Comparison of ENCODE assay signal across 8 cellular contexts in the genomic region with DNA sequence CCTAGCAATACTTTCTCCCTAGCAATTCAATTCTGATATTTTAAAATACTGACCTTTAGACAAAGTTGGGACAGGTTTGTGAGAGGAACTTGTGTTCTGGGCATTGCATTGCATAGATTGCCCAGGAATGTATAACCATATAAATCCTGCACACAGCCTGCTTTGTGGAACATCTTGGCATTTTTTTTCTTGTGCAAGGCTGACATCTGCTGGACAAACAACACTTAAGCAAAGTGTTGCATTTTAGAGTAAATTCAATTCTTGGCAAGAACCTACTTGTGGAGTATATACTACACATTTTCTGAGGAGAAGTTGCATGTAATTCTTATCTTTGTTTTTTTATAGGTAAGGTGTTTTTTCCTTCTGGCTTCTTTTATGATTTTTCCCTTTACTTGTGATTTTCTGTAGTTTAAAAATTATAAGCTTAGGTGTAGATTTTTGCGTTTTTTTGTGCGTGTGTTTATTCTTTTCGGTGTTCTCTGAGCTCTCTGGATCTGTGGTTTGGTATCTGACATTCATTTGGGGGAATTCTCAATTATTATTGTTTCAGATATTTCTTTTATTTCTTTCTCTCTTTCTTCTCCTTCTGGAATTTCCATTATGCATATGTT. TPM values are rescaled to one million over a fixed set of nuclear protein-coding genes. Genes with fewer than 3 reads are reported as not detected.
DNase-seq lines count a peak whose midpoint lies in the region; ATAC-seq, FAIRE-seq and TF ChIP-seq lines count a peak whose summit lies in the region.

No MANE protein-coding gene starts in this region.

- H3K4me3 ChIP-seq in CD8-positive, alpha-beta T cell (ENCODE audit: low read depth, low read length): no peak overlapping the region
- H3K4me3 ChIP-seq in colonic mucosa (no peak overlapping the region), HepG2 (replicated peaks in 1 of 3; ENCODE audit: insufficient read depth in 1 of 3, low read depth in 2 of 3, low read length in 3 of 3) (no peak overlapping the region), stomach (no peak overlapping the region)

- intact Hi-C loops in CD8-positive, alpha-beta T cell (cut with DNase I, micrococcal nuclease): loop anchor here (1.0 to 10.0 kb wide), 8 partner anchors 23 to 353 kb away; partner anchors contain the start of gene MUCL1 (in 2 of the 2)
- intact Hi-C loops in colonic mucosa (cut with DNase I): loop anchor here (5.0 kb wide), 2 partner anchors 196 to 211 kb away; no protein-coding TSS in a partner anchor
- intact Hi-C loops in HepG2 (cut with micrococcal nuclease; ENCODE audit: unreplicated experiment): loop anchor here (1.0 to 2.0 kb wide), 4 partner anchors 104 to 255 kb away; partner anchors contain the start of gene MUCL1
- intact Hi-C loops in stomach (cut with DNase I; ENCODE audit: low total_unique reads): loop anchor here (10.0 kb wide), 1 partner anchor 93 kb away; no protein-coding TSS in a partner anchor

- peaks cover 48% of the 10 kb centered on the region for H3K36me3 ChIP-seq in CD8-positive, alpha-beta T cell (ENCODE audit: insufficient read depth, low read length)
- H3K36me3 ChIP-seq in colonic mucosa (no peaks in the 10 kb centered on the region), HepG2 (replicated peaks in 1 of 2; ENCODE audit: control insufficient read depth in 1 of 2, insufficient read depth in 2 of 2, low read length in 2 of 2) (no peaks in the 10 kb centered on the region), stomach (no peaks in the 10 kb centered on the region)

- peak overlapping the region; percentile 52 for H3K27ac Mint-ChIP-seq in CD8-positive, alpha-beta T cell

- H3K4me3 Mint-ChIP-seq in CD8-positive, alpha-beta T cell: no peak overlapping the region

- H3K36me3 Mint-ChIP-seq in CD8-positive, alpha-beta T cell: peaks cover 91% of the 10 kb centered on the region

- H3K9me3 ChIP-seq in CD8-positive, alpha-beta T cell (ENCODE audit: low read length): no peaks in the 10 kb centered on the region
- H3K9me3 ChIP-seq in colonic mucosa (no peaks in the 10 kb centered on the region), HepG2 (ENCODE audit: low read length) (no peaks in the 10 kb centered on the region), stomach (no peaks in the 10 kb centered on the region)

- FAIRE-seq in HepG2 (lab: Jason Lieb, UNC): peak; percentile 75

- H3K4me1 ChIP-seq in CD8-positive, alpha-beta T cell (ENCODE audit: insufficient read depth, low read length): peaks cover 75% of the 10 kb centered on the region
- H3K4me1 ChIP-seq in colonic mucosa (no peaks in the 10 kb centered on the region), HepG2 (ENCODE audit: insufficient read depth, low read length) (no peaks in the 10 kb centered on the region), stomach (no peaks in the 10 kb centered on the region)

- no TSS peak for BruUV-seq in HepG2 (replicated peaks; lab: Mats Ljungman, UMichigan)

- no peaks in the 10 kb centered on the region for H3K79me2 ChIP-seq in HepG2 (ENCODE audit: insufficient read depth, low read length)

- no peak overlapping the region for H3K9ac ChIP-seq in colonic mucosa (ENCODE audit: low read depth in 2 of 2, low read length in 2 of 2)
- no peak overlapping the region for H3K9ac ChIP-seq in HepG2 (ENCODE audit: insufficient read depth, low read depth, low read length)

- H3K4me2 ChIP-seq in HepG2 (ENCODE audit: low read depth, low read length): no peak overlapping the region

- in situ Hi-C loops in HepG2 (cut with HindIII; ENCODE audit: extremely low pct_ligation_motif_present, low pct_unique_long_range_greater_than_20kb): loop anchor here (10.0 kb wide), 1 partner anchor 203 kb away; no protein-coding TSS in a partner anchor

- CTCF ChIA-PET in CD8-positive, alpha-beta T cell (lab: Charles Lee): interaction anchor here (0.6 to 7.0 kb wide), 44 partner anchors 8 to 1171 kb away, joined by 3 to 130 read pairs (median 4); partner anchors contain the start of genes MUCL1 and TESPA1
- CTCF ChIA-PET in HepG2 (lab: Yijun Ruan, JAX; ENCODE audit: low intra/inter-chr PET ratio, low total read pairs): interaction anchor here (1.1 to 2.4 kb wide), 7 partner anchors 104 to 255 kb away, joined by 3 to 23 read pairs (median 5); partner anchors contain the start of gene MUCL1

- H4K20me1 ChIP-seq in HepG2 (ENCODE audit: insufficient read depth, low read length): no peaks in the 10 kb centered on the region

- H2AFZ ChIP-seq in HepG2 (ENCODE audit: low read length): no peak overlapping the region

- no peaks in the 10 kb centered on the region for H3K27me3 Mint-ChIP-seq in CD8-positive, alpha-beta T cell (ENCODE audit: low read depth)

- no peaks in the 10 kb centered on the region for H3K27me3 ChIP-seq in CD8-positive, alpha-beta T cell (ENCODE audit: insufficient read depth, low read length)
- no peaks in the 10 kb centered on the region for H3K27me3 ChIP-seq in colonic mucosa
- peaks cover 1 to 12% of the 10 kb centered on the region in 2 experiments; a peak in 1 of 5 replicates for H3K27me3 ChIP-seq in HepG2 (ENCODE audit: control insufficient read depth in 1 of 2, insufficient read depth in 2 of 2, low read length in 2 of 2)
- peaks cover 0 to 7% (median 0%) of the 10 kb centered on the region in 3 donors for H3K27me3 ChIP-seq in stomach

- H3K27ac ChIP-seq in CD8-positive, alpha-beta T cell (ENCODE audit: low read depth, low read length): no peak overlapping the region
- H3K27ac ChIP-seq in colonic mucosa: no peak overlapping the region
- no peak overlapping the region for H3K27ac ChIP-seq in HepG2 (ENCODE audit: extremely low read length, insufficient read depth, low read length)
- H3K27ac ChIP-seq in stomach: no peak overlapping the region

- 62% methylated on average over 3 of the region's 3 CpGs for WGBS in HepG2 (ENCODE audit: low lambda C conversion rate)
- 61 to 98% (median 91%) methylated on average over 3 of the region's 3 CpGs for whole genome bisulfite sequencing in stomach, 5 donors

- TF ChIP-seq EP300 in HepG2 (IDR thresholded peaks at IDR 0.05; ENCODE audit: low read depth in 2 of 2, low read length in 2 of 2) (no peak), HepG2 (CRISPR knock-in tag; IDR thresholded peaks at IDR 0.05; ENCODE audit: borderline replicate concordance) (no peak), stomach (IDR thresholded peaks at IDR 0.05) (no peak)

- peak; percentile 4 to 63 (median 47) for DNase-seq in CD8-positive, alpha-beta T cell
- peak; percentile 76 for DNase-seq in NCI-H1694 (lab: John Stamatoyannopoulos, UW)
- peak; percentile 36 for DNase-seq in T-helper 9 cell
- peak; percentile 55 for DNase-seq in colonic mucosa
- peak; percentile 39 for DNase-seq in HepG2 (ENCODE audit: low spot score)
- peak; percentile 42 for DNase-seq in stomach
- no peak for DNase-seq in GM19238 (ENCODE audit: insufficient read length, low spot score)

- peak; percentile 67 for ATAC-seq in CD8-positive, alpha-beta T cell
- ATAC-seq in GM19395 (IDR thresholded peaks at IDR 0.05; ENCODE audit: unreplicated experiment) (peak; percentile 58), HepG2 (peak; percentile 57)

- TF ChIP-seq CTCF in CD8-positive, alpha-beta T cell (IDR thresholded peaks at IDR 0.05): peak; percentile 75
- TF ChIP-seq CTCF in colonic mucosa (IDR thresholded peaks at IDR 0.05) (peak; percentile 57), HepG2 (CRISPR knock-in tag; IDR thresholded peaks at IDR 0.05) (peak; percentile 76), stomach (IDR thresholded peaks at IDR 0.05) (peak in 5 of 7 experiments; percentile 22 to 73 (median 60))

- TF ChIP-seq RAD21 in HepG2 (CRISPR knock-in tag; IDR thresholded peaks at IDR 0.05): peak; percentile 67; the same call in 1 of the 2 replicates

- peaks cover 85% of the 10 kb centered on the region for H3K4me1 Mint-ChIP-seq in CD8-positive, alpha-beta T cell (ENCODE audit: low read depth)

- POLR2A ChIA-PET in CD8-positive, alpha-beta T cell (lab: Charles Lee): interaction anchor here (0.7 to 1.5 kb wide), 4 partner anchors 20 to 222 kb away, joined by 3 to 5 read pairs (median 4); no protein-coding TSS in a partner anchor
- POLR2A ChIA-PET in HepG2 (lab: Yijun Ruan, JAX): no interaction called here

- no peak for TF ChIP-seq POLR2A in HepG2 (IDR thresholded peaks at IDR 0.05; ENCODE audit: insufficient read depth in 1 of 2, low read depth in 2 of 2, low read length in 2 of 2)
- no peak for TF ChIP-seq POLR2A in stomach (IDR thresholded peaks at IDR 0.05)

- no peaks in the 10 kb centered on the region for H3K9me3 Mint-ChIP-seq in CD8-positive, alpha-beta T cell

TF ChIP-seq in HepG2, 621 proteins besides CTCF, POLR2A, EP300 and RAD21:
- no peak for TF ChIP-seq MEIS2 (CRISPR knock-in tag; IDR thresholded peaks at IDR 0.05)
- peak; percentile 85 for TF ChIP-seq STAG1 (CRISPR knock-in tag; IDR thresholded peaks at IDR 0.05)
- TF ChIP-seq SMC3 (IDR thresholded peaks at IDR 0.05; ENCODE audit: low read length): peak; percentile 88

RNA-seq across cellular contexts. Expression of gene TESPA1, which starts 26.4 kb away (rescaled TPM):
- total RNA-seq in CD8-positive, alpha-beta T cell: 10 to 100 TPM; 70.9 to 84.8 TPM
- total RNA-seq in colonic mucosa (1 to 10 TPM in 1 of 2 donors, under 1 TPM in 1; 0.82 to 1.6 TPM), HepG2 (2016; rRNA removed; fragmentation: Illumina TruSeq; extraction: Trizol) (not detected in 2 replicates), stomach (1 to 10 TPM in 1 of 5 donors, not detected in 4; 1.7 TPM)
- not detected in 2 replicates for total RNA-seq in HepG2 (2016; cell fraction: cytosol; rRNA removed; fragmentation: Illumina TruSeq; extraction: Trizol; ENCODE audit: low read depth)
- total RNA-seq in HepG2 (2016; cell fraction: insoluble cytoplasmic fraction; rRNA removed; fragmentation: Illumina TruSeq; extraction: Trizol): not detected in 2 replicates
- not detected in 2 replicates for total RNA-seq in HepG2 (2016; cell fraction: membrane; rRNA removed; fragmentation: Illumina TruSeq; extraction: Trizol)
- not detected in 2 replicates for total RNA-seq in HepG2 (2016; cell fraction: nucleus; rRNA removed; fragmentation: Illumina TruSeq; extraction: Trizol)
- polyA plus RNA-seq in HepG2 (2011; rRNA removed) (not detected in 2 replicates), stomach (1 to 10 TPM in 1 of 3 donors, under 1 TPM in 2; 0.81 to 2.6 (median 0.83) TPM)
- polyA plus RNA-seq in HepG2 (2011; cell fraction: cytosol; rRNA removed): not detected in 2 replicates
- not detected in 2 replicates for polyA plus RNA-seq in HepG2 (2011; cell fraction: nucleus; rRNA removed)
- polyA plus RNA-seq in HepG2 (2012): not detected in 2 replicates
- not detected in 2 replicates for polyA plus RNA-seq in HepG2 (2016; cell fraction: cytosol; fragmentation: Illumina TruSeq; extraction: Trizol; ENCODE audit: low read depth)
- not detected in 2 replicates for polyA plus RNA-seq in HepG2 (2016; cell fraction: insoluble cytoplasmic fraction; fragmentation: Illumina TruSeq; extraction: Trizol; ENCODE audit: low read depth)
- polyA plus RNA-seq in HepG2 (2016; cell fraction: membrane; fragmentation: Illumina TruSeq; extraction: Trizol; ENCODE audit: low read depth): not detected in 2 replicates
- not detected in 2 replicates for polyA plus RNA-seq in HepG2 (2016; cell fraction: nucleus; fragmentation: Illumina TruSeq; extraction: Trizol; ENCODE audit: insufficient read depth, low read depth)
- polyA minus RNA-seq in HepG2 (2011; rRNA and poly(A)+ RNA removed; ENCODE audit: low replicate concordance): 0.49 TPM in 1 of 2 replicates, not detected in the other
- polyA minus RNA-seq in HepG2 (2011; cell fraction: cytosol; rRNA and poly(A)+ RNA removed): not detected in 2 replicates
- polyA minus RNA-seq in HepG2 (2011; cell fraction: nucleus; rRNA and poly(A)+ RNA removed): not detected in 2 replicates

Comparison
In these comparisons a context has a peak if more than half of its experiments do, and no peak if none do; other contexts are left out.
1. RNA of gene TESPA1, which starts 26.4 kb away (total RNA-seq): 70.9 to 84.8 TPM in CD8-positive, alpha-beta T cell; 0.82 to 1.6 TPM in colonic mucosa, not detected in HepG2 and 1.7 TPM in stomach; every median in the first group is over 10 times any median in the second.
2. Peak in every context shown above with its lines, with median percentiles within 50 percentile points of each other: ATAC-seq and CTCF ChIP-seq.